8 cellular contexts compared by ENCODE assay signal in the genomic region with DNA sequence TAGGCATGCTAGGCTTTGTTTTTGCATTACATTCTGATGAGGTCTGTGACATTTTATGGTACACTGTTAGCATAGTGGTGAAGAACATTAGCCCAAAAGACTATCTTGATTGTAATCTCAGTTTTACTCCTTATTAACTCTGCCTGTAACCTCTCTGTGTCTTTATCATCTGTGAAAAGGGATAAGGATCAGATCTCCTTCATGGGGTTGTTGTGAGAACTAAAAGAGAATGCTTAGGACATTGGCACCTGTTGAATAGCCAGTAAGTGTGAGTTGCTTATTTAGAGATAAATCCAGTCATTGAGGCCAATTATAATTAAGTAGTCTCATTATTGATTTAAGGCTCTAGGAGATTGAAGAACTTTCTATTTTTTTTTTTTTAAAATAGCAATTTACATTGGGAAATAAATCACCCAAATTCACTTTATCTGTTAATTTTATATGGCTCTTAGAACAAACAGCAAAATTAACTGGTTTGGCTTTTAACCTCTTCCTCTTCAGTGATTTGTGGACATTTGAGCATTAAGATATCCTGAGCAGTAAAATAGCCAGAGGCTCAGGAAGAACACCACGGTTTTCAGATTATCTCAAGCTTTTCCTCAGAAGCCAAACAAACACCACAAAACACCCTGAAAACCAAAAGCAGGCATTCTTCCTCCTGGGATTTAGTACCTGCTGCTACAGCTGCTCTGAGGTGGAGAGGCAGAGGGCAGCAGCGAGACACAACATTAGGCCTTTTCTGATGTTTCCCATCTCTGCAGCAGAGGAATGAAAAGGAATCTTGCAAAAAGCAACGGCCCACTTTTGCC.
DNase-seq lines count a peak whose midpoint lies in the region; ATAC-seq and TF ChIP-seq lines count a peak whose summit lies in the region.
"Had no signal": no experiment of that assay in that cellular context is flagged by ENCODE, and none has a peak within 500 bp of the region (broad histone marks: within the 10 kb centered on the region; RNA-seq: fewer than 3 reads in every experiment).

No MANE protein-coding gene starts in this region.

- no peaks in the 10 kb centered on the region for H3F3A ChIP-seq in MM.1S (ENCODE audit: insufficient read depth, low read length)

- H3K9ac ChIP-seq in MM.1S (ENCODE audit: low read length), result no peak overlapping the region

- no peaks in the 10 kb centered on the region for H3K9me2 ChIP-seq in MM.1S (replicated peaks; ENCODE audit: insufficient read depth, low read length)

- H2AFZ ChIP-seq in MM.1S (ENCODE audit: low read length), result no peak overlapping the region
- no peak overlapping the region for H2AFZ ChIP-seq in osteoblast (ENCODE audit: low read length)

- ATAC-seq in GM19324 (IDR thresholded peaks at IDR 0.05; ENCODE audit: low FRiP score, unreplicated experiment), result no peak
- no peak for ATAC-seq in HG03571 (IDR thresholded peaks at IDR 0.05; ENCODE audit: unreplicated experiment)
- ATAC-seq: naive thymus-derived CD4-positive, alpha-beta T cell had no signal

- H3K4me2 ChIP-seq in MM.1S (ENCODE audit: low read depth, low read length) (no peak overlapping the region), osteoblast (ENCODE audit: insufficient read depth, low read length) (no peak overlapping the region)

- intact Hi-C loops in dorsolateral prefrontal cortex (cut with DNase I), result no loop called here

- no peak for DNase-seq in GM12865 (ENCODE audit: low read depth)
- no peak for DNase-seq in MM.1S
- DNase-seq in dorsolateral prefrontal cortex, result peak in 6 of 10 donors; percentile 23 to 60 (median 42)
- no peak for DNase-seq in osteoblast (ENCODE audit: insufficient read length, low spot score, missing footprints)
- no peak for DNase-seq in activated CD8-positive, alpha-beta memory T cell treated with anti-CD3 and anti-CD28 coated beads, Interleukin-2, amount 50 U/mL, for 4 hours

- H3K79me2 ChIP-seq in MM.1S (ENCODE audit: low read length) (no peaks in the 10 kb centered on the region), osteoblast (ENCODE audit: insufficient read depth, low read length) (no peaks in the 10 kb centered on the region)

- H3K4me1 ChIP-seq in MM.1S (ENCODE audit: low read length) (no peaks in the 10 kb centered on the region), osteoblast (ENCODE audit: insufficient read depth, low read length) (peaks cover 7% of the 10 kb centered on the region)

- H3K9me3 ChIP-seq in MM.1S (replicated peaks; ENCODE audit: insufficient read depth, low read length) (no peaks in the 10 kb centered on the region), osteoblast (ENCODE audit: low read depth, low read length) (no peaks in the 10 kb centered on the region)

- H3K27ac ChIP-seq in MM.1S (ENCODE audit: low read length) (no peak overlapping the region), dorsolateral prefrontal cortex (peak overlapping the region in 14 of 59 donors; percentile 1 to 65 (median 30)), osteoblast (ENCODE audit: low read depth, low read length) (no peak overlapping the region)

- TF ChIP-seq CTCF in GM12865 (IDR thresholded peaks at IDR 0.05; ENCODE audit: insufficient read depth, low read depth, low read length, missing control alignments), result peak; percentile 15
- TF ChIP-seq CTCF in MM.1S (IDR thresholded peaks at IDR 0.05; ENCODE audit: low read length), result peak; percentile 28
- TF ChIP-seq CTCF in dorsolateral prefrontal cortex (IDR thresholded peaks at IDR 0.05 in 54 of 56, conservative IDR thresholded peaks at IDR 0.05 in 2 of 56; ENCODE audit: low read depth in 1 of 56, partially characterized antibody in 56 of 56), result peak in 47 of 56 donors; percentile 13 to 65 (median 37)
- TF ChIP-seq CTCF in osteoblast (IDR thresholded peaks at IDR 0.05; ENCODE audit: extremely low read depth, low read depth, low read length), result peak; percentile 53

- H3K27me3 ChIP-seq in MM.1S (replicated peaks; ENCODE audit: insufficient read depth, low read length) (no peaks in the 10 kb centered on the region), dorsolateral prefrontal cortex (no peaks in the 10 kb centered on the region), osteoblast (ENCODE audit: insufficient read depth, low read length) (no peaks in the 10 kb centered on the region)

- H3K4me3 ChIP-seq in GM12865 (ENCODE audit: low read depth, low read length) (no peak overlapping the region), MM.1S (ENCODE audit: low read length) (no peak overlapping the region), dorsolateral prefrontal cortex (no peak overlapping the region), osteoblast (ENCODE audit: insufficient read depth, low read length) (no peak overlapping the region)

- H3K36me3 ChIP-seq in MM.1S (replicated peaks; ENCODE audit: insufficient read depth, low read length) (no peaks in the 10 kb centered on the region), osteoblast (ENCODE audit: insufficient read depth, low read length) (no peaks in the 10 kb centered on the region)

- H4K20me1 ChIP-seq in MM.1S (ENCODE audit: insufficient read depth, low read length) (no peaks in the 10 kb centered on the region), osteoblast (ENCODE audit: insufficient read depth, low read length) (no peaks in the 10 kb centered on the region)

Comparison
In these comparisons a context has a peak if more than half of its experiments do, and no peak if none do; other contexts are left out.
1. DNase-seq: peak in dorsolateral prefrontal cortex (6 of 10); none in GM12865 (single experiment), MM.1S (single experiment), osteoblast (single experiment) and activated CD8-positive, alpha-beta memory T cell treated with anti-CD3 and anti-CD28 coated beads, Interleukin-2, amount 50 U/mL, for 4 hours (single experiment).
2. Peak in every context shown above with its lines, with median percentiles within 50 percentile points of each other: CTCF ChIP-seq.